Comparison of ENCODE assay signal across 1 cellular context in the genomic region with DNA sequence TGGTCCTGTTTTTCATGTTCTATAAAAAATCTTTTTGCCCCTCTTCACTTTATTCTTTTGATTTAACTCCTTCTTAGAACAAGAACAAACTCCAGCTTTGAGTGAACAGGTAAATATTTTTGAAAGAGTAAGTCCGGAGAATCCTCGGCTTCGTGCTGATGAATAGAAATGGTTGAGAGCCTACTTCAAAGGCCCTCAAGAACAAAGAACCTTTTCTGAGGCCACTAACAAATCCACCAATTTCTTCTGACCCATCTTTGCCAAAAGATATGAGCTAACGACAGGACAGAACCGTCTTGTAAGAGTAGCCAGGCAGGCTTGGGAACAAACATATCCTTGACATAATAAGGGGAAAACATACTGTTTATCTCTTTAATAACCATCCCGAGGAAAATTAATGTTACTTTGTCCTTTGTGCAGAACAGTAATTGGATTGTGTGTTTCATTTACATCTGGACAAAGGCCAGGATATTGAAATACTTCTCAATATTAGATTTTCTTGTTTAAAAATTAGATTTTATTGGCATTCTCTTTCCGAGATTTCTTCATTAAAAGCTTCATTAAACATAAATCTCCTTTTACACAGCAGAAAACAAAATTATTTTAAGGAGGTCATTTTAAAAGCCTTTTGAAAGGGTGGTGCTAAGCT.
TF ChIP-seq lines count a peak whose summit lies in the region.

No MANE protein-coding gene starts in this region.

TF ChIP-seq in SK-N-SH, 30 proteins besides CTCF, POLR2A, EP300 and RAD21:
- TF ChIP-seq NFIC (IDR thresholded peaks at IDR 0.05; ENCODE audit: borderline replicate concordance) = peak; percentile 32; the same call in 1 of the 2 replicates
- no peak for TF ChIP-seq JUND (IDR thresholded peaks at IDR 0.05)
- no peak for TF ChIP-seq EZH2phosphoT487 (IDR thresholded peaks at IDR 0.05; ENCODE audit: borderline replicate concordance, low read depth)
- TF ChIP-seq FOXJ3 (CRISPR knock-in tag; IDR thresholded peaks at IDR 0.05) = peak; percentile 78; the same call in 1 of the 2 replicates
- no peak for TF ChIP-seq RXRA (IDR thresholded peaks at IDR 0.05; ENCODE audit: borderline replicate concordance, low read depth)
- peak; percentile 59 for TF ChIP-seq GATA2 (CRISPR knock-in tag; IDR thresholded peaks at IDR 0.05)
- 0 out of 2 replicates have a peak, but pooled peaks have one; percentile 22 for TF ChIP-seq MXI1 (IDR thresholded peaks at IDR 0.05; ENCODE audit: low read depth, low read length)
- peak; percentile 55; the same call in 1 of the 2 replicates for TF ChIP-seq TEAD4 (IDR thresholded peaks at IDR 0.05; ENCODE audit: borderline replicate concordance, insufficient read depth)
- TF ChIP-seq CHD2 (IDR thresholded peaks at IDR 0.05; ENCODE audit: low read length, partially characterized antibody) = peak; percentile 39
- TF ChIP-seq, protein P1, sequence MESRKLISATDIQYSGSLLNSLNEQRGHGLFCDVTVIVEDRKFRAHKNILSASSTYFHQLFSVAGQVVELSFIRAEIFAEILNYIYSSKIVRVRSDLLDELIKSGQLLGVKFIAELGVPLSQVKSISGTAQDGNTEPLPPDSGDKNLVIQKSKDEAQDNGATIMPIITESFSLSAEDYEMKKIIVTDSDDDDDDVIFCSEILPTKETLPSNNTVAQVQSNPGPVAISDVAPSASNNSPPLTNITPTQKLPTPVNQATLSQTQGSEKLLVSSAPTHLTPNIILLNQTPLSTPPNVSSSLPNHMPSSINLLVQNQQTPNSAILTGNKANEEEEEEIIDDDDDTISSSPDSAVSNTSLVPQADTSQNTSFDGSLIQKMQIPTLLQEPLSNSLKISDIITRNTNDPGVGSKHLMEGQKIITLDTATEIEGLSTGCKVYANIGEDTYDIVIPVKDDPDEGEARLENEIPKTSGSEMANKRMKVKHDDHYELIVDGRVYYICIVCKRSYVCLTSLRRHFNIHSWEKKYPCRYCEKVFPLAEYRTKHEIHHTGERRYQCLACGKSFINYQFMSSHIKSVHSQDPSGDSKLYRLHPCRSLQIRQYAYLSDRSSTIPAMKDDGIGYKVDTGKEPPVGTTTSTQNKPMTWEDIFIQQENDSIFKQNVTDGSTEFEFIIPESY (IDR thresholded peaks at IDR 0.05; ENCODE audit: borderline replicate concordance, low read depth) = no peak
- TF ChIP-seq POLR2AphosphoS5 (IDR thresholded peaks at IDR 0.05; ENCODE audit: low read depth, low read length) = no peak
- peak; percentile 53; the same call in 1 of the 2 replicates for TF ChIP-seq RCOR1 (IDR thresholded peaks at IDR 0.05; ENCODE audit: low read length)
- TF ChIP-seq TCF12 (IDR thresholded peaks at IDR 0.05) = 0 out of 2 replicates have a peak, but pooled peaks have one; percentile 20
